Comparison of ENCODE assay signal across 28 cellular contexts in genomic region chr13:77692746-77693448, GRCh38. TPM values are rescaled to one million over a fixed set of nuclear protein-coding genes. Genes with fewer than 3 reads are reported as not detected.
DNase-seq lines count a peak whose midpoint lies in the region; ATAC-seq and TF ChIP-seq lines count a peak whose summit lies in the region.
"Had no signal": no experiment of that assay in that cellular context is flagged by ENCODE, and none has a peak within 500 bp of the region (broad histone marks: within the 10 kb centered on the region; RNA-seq: fewer than 3 reads in every experiment).

No MANE protein-coding gene starts in this region.

- TF ChIP-seq CTCF in body of pancreas (IDR thresholded peaks at IDR 0.05) = no peak
- TF ChIP-seq CTCF in progenitor cell of endocrine pancreas (IDR thresholded peaks at IDR 0.05; ENCODE audit: unreplicated experiment) = no peak
- TF ChIP-seq CTCF in CD14-positive monocyte (IDR thresholded peaks at IDR 0.05) = no peak

- H3K27ac Mint-ChIP-seq in progenitor cell of endocrine pancreas (no peak overlapping the region), CD14-positive monocyte (no peak overlapping the region)
- H3K27ac Mint-ChIP-seq: activated CD8-positive, alpha-beta T cell treated with anti-CD3 and anti-CD28 coated beads for 36 hours; activated naive CD8-positive, alpha-beta T cell; B cell; stimulated activated naive CD8-positive, alpha-beta T cell treated with anti-CD3 and anti-CD28 coated beads, Interleukin-15, amount 100 ng/mL, for 72 hours had no signal

- H3K36me3 Mint-ChIP-seq in progenitor cell of endocrine pancreas (ENCODE audit: insufficient read depth) (no peaks in the 10 kb centered on the region), CD14-positive monocyte (no peaks in the 10 kb centered on the region)
- H3K36me3 Mint-ChIP-seq: activated naive CD8-positive, alpha-beta T cell had no signal

- H3K9me3 ChIP-seq in body of pancreas = no peaks in the 10 kb centered on the region
- H3K9me3 ChIP-seq: ascending aorta, MG63, SK-N-SH had no signal

- intact Hi-C loops in body of pancreas (cut with DNase I) (no loop called here), CD14-positive monocyte (cut with micrococcal nuclease) (no loop called here)

- H3K4me3 ChIP-seq in body of pancreas = no peak overlapping the region
- H3K4me3 ChIP-seq: ascending aorta, MG63 had no signal

- ATAC-seq in body of pancreas = peak; percentile 55
- ATAC-seq: activated CD8-positive, alpha-beta T cell treated with anti-CD3 and anti-CD28 coated beads for 36 hours; left cardiac atrium; stimulated activated naive CD8-positive, alpha-beta T cell treated with anti-CD3 and anti-CD28 coated beads, Interleukin-15, amount 100 ng/mL, for 72 hours had no signal

- TF ChIP-seq POLR2A in body of pancreas (IDR thresholded peaks at IDR 0.05) = no peak

- H3K4me1 Mint-ChIP-seq in progenitor cell of endocrine pancreas (ENCODE audit: low read depth) (peaks cover 28% of the 10 kb centered on the region), CD14-positive monocyte (peaks cover 18% of the 10 kb centered on the region)

- H3K9me3 Mint-ChIP-seq in progenitor cell of endocrine pancreas (ENCODE audit: low read depth) (peaks cover under 1% of the 10 kb centered on the region), CD14-positive monocyte (peaks cover 0 to 5% (median 1%) of the 10 kb centered on the region in 7 donors)
- H3K9me3 Mint-ChIP-seq: activated CD8-positive, alpha-beta T cell treated with anti-CD3 and anti-CD28 coated beads for 36 hours; CD8-positive, alpha-beta memory T cell; stimulated activated naive CD8-positive, alpha-beta T cell treated with anti-CD3 and anti-CD28 coated beads, Interleukin-15, amount 100 ng/mL, for 72 hours had no signal

- H3K27ac ChIP-seq in body of pancreas = peak overlapping the region in 1 of 4 donors; percentile 50
- H3K27ac ChIP-seq in layer of hippocampus (ENCODE audit: low read depth, low read length) = peak overlapping the region; percentile 72
- H3K27ac ChIP-seq: ascending aorta had no signal

- H3K4me1 ChIP-seq in body of pancreas = peaks cover 31% of the 10 kb centered on the region

- peaks cover 13% of the 10 kb centered on the region for H3K27me3 Mint-ChIP-seq in progenitor cell of endocrine pancreas
- peaks cover 24 to 35% (median 29%) of the 10 kb centered on the region in 3 donors for H3K27me3 Mint-ChIP-seq in CD14-positive monocyte (ENCODE audit: low read depth in 3 of 3)
- H3K27me3 Mint-ChIP-seq: activated CD8-positive, alpha-beta T cell treated with anti-CD3 and anti-CD28 coated beads for 36 hours; activated naive CD8-positive, alpha-beta T cell; B cell had no signal

- no peaks in the 10 kb centered on the region for H3K36me3 ChIP-seq in body of pancreas (replicated peaks in 1 of 2; ENCODE audit: insufficient read depth in 1 of 2, low read depth in 2 of 2)
- H3K36me3 ChIP-seq: ascending aorta, MG63 had no signal

- H3K4me3 Mint-ChIP-seq in progenitor cell of endocrine pancreas (ENCODE audit: low read depth) (peak overlapping the region; percentile 5), CD14-positive monocyte (no peak overlapping the region)
- H3K4me3 Mint-ChIP-seq: activated CD8-positive, alpha-beta T cell treated with anti-CD3 and anti-CD28 coated beads for 36 hours; activated naive CD8-positive, alpha-beta T cell; B cell; stimulated activated naive CD8-positive, alpha-beta T cell treated with anti-CD3 and anti-CD28 coated beads, Interleukin-15, amount 100 ng/mL, for 72 hours had no signal

- DNase-seq in COLO829 (ENCODE audit: low spot score) (peak; percentile 74), body of pancreas (no peak), progenitor cell of endocrine pancreas (ENCODE audit: low spot score, unreplicated experiment) (no peak), H4 (ENCODE audit: low spot score) (no peak), NCI-H524 treated with DMSO at 0.1 percent for 48 hours (lab: John Stamatoyannopoulos, UW) (no peak), CD14-positive monocyte (ENCODE audit: low spot score) (no peak)
- DNase-seq in central memory CD4-positive, alpha-beta T cell = no peak
- DNase-seq: activated CD8-positive, alpha-beta T cell treated with anti-CD3 and anti-CD28 coated beads for 36 hours; CD8-positive, alpha-beta memory T cell; DMS53; erythroblast; GDM1; KG1; left cardiac atrium; mesendoderm; MG63; NCI-H2029; NCI-H748 treated with DMSO at 0.1 percent for 48 hours; RPMI8226; SK-N-SH; small intestine; stimulated activated naive CD8-positive, alpha-beta T cell treated with anti-CD3 and anti-CD28 coated beads, Interleukin-15, amount 100 ng/mL, for 72 hours; T-helper 2 cell; trophoblast cell had no signal

- 10 to 16% methylated on average over 2 of the region's 2 CpGs for WGBS in body of pancreas, 2 donors

- no peaks in the 10 kb centered on the region for H3K27me3 ChIP-seq in body of pancreas
- no peaks in the 10 kb centered on the region for H3K27me3 ChIP-seq in layer of hippocampus (ENCODE audit: control insufficient read depth, insufficient read depth, low read length)
- H3K27me3 ChIP-seq: ascending aorta had no signal

RNA-seq across cellular contexts. Expression of gene SLAIN1, which starts 4.6 kb away (rescaled TPM):
- total RNA-seq in body of pancreas (10 to 100 TPM; 14.8 to 20.0 TPM), progenitor cell of endocrine pancreas (46.3 and 51.4 TPM in 2 replicates)
- 1.4 and 2.4 TPM in 2 replicates for total RNA-seq in H4 (2014; rRNA removed; shearing (Covaris generic))
- polyA plus RNA-seq in CD14-positive monocyte = under 1 TPM; 0.43 to 0.75 TPM
